In the genomic region with DNA sequence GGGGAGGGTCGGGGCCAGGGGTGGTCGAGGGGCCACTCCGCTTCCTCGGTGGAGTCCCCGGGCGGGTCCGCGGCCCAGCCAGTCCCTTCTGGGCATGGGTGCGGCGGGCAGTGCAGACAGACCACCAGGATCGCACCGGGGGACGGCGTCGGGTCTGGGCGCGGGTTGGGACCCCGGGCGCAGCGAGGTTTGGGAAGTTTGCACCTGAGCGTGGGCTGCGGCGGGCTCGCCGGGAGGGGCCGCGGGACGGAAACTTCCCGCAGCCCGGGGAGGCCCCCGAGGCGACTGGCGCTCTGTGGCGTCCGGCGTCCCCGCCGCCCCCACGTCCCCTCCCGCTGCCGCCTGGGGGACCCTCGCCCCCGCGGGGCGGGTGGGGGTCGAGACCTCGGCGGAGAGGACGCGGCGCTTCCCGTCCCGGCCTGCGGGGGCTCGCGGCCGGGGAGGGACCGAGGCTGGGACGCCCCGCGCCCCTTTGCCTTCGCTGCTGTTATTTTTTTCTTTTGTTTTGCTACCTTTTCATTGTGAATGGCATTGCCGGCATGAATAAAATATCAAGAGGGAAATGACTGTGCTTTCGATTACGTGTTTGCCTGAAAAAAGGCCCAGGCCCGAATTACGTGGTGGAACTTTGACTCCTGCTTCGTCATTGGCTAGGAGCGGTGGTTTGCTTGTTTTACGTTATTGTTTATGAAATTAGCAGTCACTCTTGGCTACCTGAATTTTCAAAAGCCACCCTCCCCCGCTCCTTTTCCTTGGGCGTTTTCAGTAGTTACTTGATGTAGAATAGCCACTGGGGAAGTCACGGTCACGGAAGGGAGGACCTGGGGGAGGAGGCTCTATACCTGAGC, we compare ENCODE assay signal across 8 cellular contexts. TPM values are rescaled to one million over a fixed set of nuclear protein-coding genes. Genes with fewer than 3 reads are reported as not detected.
DNase-seq lines count a peak whose midpoint lies in the region; ATAC-seq and TF ChIP-seq lines count a peak whose summit lies in the region.

No MANE protein-coding gene starts in this region.

- DNase-seq in AG09309 (ENCODE audit: low read depth) (no peak), SJSA1 (ENCODE audit: low read depth in 1 of 2, low spot score in 2 of 2) (peak in 1 of 2 experiments; percentile 51), glutamatergic neuron (peak; percentile 40), progenitor cell of endocrine pancreas (ENCODE audit: low spot score, unreplicated experiment) (peak; percentile 33), ureter (ENCODE audit: low spot score) (peak; percentile 67)
- DNase-seq in activated naive CD4-positive, alpha-beta T cell treated with anti-CD3 and anti-CD28 coated beads, Interleukin-2, amount 50 U/mL, for 16 hours, result peak; percentile 81

- no peak for TF ChIP-seq CTCF in AG09309 (IDR thresholded peaks at IDR 0.05; ENCODE audit: control insufficient read depth, insufficient read depth, low read depth, low read length, missing control alignments)
- TF ChIP-seq CTCF in glutamatergic neuron (IDR thresholded peaks at IDR 0.05; ENCODE audit: partially characterized antibody, unreplicated experiment), result peak; percentile 25
- TF ChIP-seq CTCF in progenitor cell of endocrine pancreas (IDR thresholded peaks at IDR 0.05; ENCODE audit: unreplicated experiment), result peak; percentile 46

- ATAC-seq in GM19025 (IDR thresholded peaks at IDR 0.05; ENCODE audit: low read depth, unreplicated experiment), result peak; percentile 39
- ATAC-seq in HG03342 (IDR thresholded peaks at IDR 0.05; ENCODE audit: unreplicated experiment), result peak; percentile 51

- peaks cover 19% of the 10 kb centered on the region for H3K9me3 Mint-ChIP-seq in glutamatergic neuron (ENCODE audit: unreplicated experiment)
- peaks cover 3% of the 10 kb centered on the region for H3K9me3 Mint-ChIP-seq in progenitor cell of endocrine pancreas (ENCODE audit: low read depth)

- H3K36me3 ChIP-seq in SJSA1, result peaks cover 9% of the 10 kb centered on the region

- peaks cover 17% of the 10 kb centered on the region for H3K4me1 Mint-ChIP-seq in glutamatergic neuron (ENCODE audit: low read depth, unreplicated experiment)
- H3K4me1 Mint-ChIP-seq in progenitor cell of endocrine pancreas (ENCODE audit: low read depth), result peaks cover 24% of the 10 kb centered on the region

- peaks cover 6% of the 10 kb centered on the region for H3K36me3 Mint-ChIP-seq in glutamatergic neuron (ENCODE audit: unreplicated experiment)
- H3K36me3 Mint-ChIP-seq in progenitor cell of endocrine pancreas (ENCODE audit: insufficient read depth), result peaks cover 2% of the 10 kb centered on the region

- peaks cover 23% of the 10 kb centered on the region for H3K4me1 ChIP-seq in SJSA1 (replicated peaks)

- H3K27me3 Mint-ChIP-seq in glutamatergic neuron (ENCODE audit: unreplicated experiment), result peaks cover 15% of the 10 kb centered on the region
- peaks cover 12% of the 10 kb centered on the region for H3K27me3 Mint-ChIP-seq in progenitor cell of endocrine pancreas

- peak overlapping the region; percentile 78 for H3K27ac ChIP-seq in SJSA1

- H3K27ac Mint-ChIP-seq in glutamatergic neuron (ENCODE audit: unreplicated experiment) (peak overlapping the region; percentile 99), progenitor cell of endocrine pancreas (peak overlapping the region; percentile 99)

- peak overlapping the region; percentile 67 for H3K4me3 ChIP-seq in AG09309 (ENCODE audit: control insufficient read depth, low read depth, low read length)
- H3K4me3 ChIP-seq in SJSA1, result peak overlapping the region; percentile 99

- H3K4me3 Mint-ChIP-seq in glutamatergic neuron (ENCODE audit: unreplicated experiment) (peak overlapping the region; percentile 97), progenitor cell of endocrine pancreas (ENCODE audit: low read depth) (peak overlapping the region; percentile 94)

- H3K27me3 ChIP-seq in SJSA1 (replicated peaks), result no peaks in the 10 kb centered on the region

- no peaks in the 10 kb centered on the region; the same call in 1 of the 2 replicates for H3K9me3 ChIP-seq in SJSA1 (replicated peaks)

RNA-seq across cellular contexts. Expression of a gene that starts 0.7 kb away (rescaled TPM):
- total RNA-seq in SJSA1 (2014; rRNA removed; shearing (Covaris generic)), result 27.4 and 32.8 TPM in 2 replicates
- total RNA-seq in glutamatergic neuron (ENCODE audit: unreplicated experiment), result 45.7 TPM
- 29.3 and 31.5 TPM in 2 replicates for total RNA-seq in progenitor cell of endocrine pancreas
- 45.8 TPM for total RNA-seq in ureter
